20 cellular contexts compared by ENCODE assay signal in genomic region chr2:109419171-109419756, GRCh38.
DNase-seq lines count a peak whose midpoint lies in the region; ATAC-seq and TF ChIP-seq lines count a peak whose summit lies in the region.
"Had no signal": no experiment of that assay in that cellular context is flagged by ENCODE, and none has a peak within 500 bp of the region (broad histone marks: within the 10 kb centered on the region; RNA-seq: fewer than 3 reads in every experiment).

No MANE protein-coding gene starts in this region.

- H3K27me3 ChIP-seq in right atrium auricular region (no peaks in the 10 kb centered on the region), lower lobe of right lung (ENCODE audit: low read depth) (no peaks in the 10 kb centered on the region)
- H3K27me3 ChIP-seq: SJSA1 had no signal

- H3K27ac Mint-ChIP-seq in activated naive CD4-positive, alpha-beta T cell treated with anti-CD3 and anti-CD28 coated beads, Interleukin-2, amount 50 U/mL, for 72 hours: no peak overlapping the region
- H3K27ac Mint-ChIP-seq: CD14-positive monocyte had no signal

- peaks cover 0 to 7% of the 10 kb centered on the region in 2 donors for H3K36me3 Mint-ChIP-seq in activated naive CD4-positive, alpha-beta T cell treated with anti-CD3 and anti-CD28 coated beads, Interleukin-2, amount 50 U/mL, for 72 hours
- H3K36me3 Mint-ChIP-seq: CD14-positive monocyte had no signal

- ATAC-seq in Right ventricle myocardium superior (ENCODE audit: poor library complexity) (no peak), lower lobe of right lung (no peak), GM21529 (IDR thresholded peaks at IDR 0.05; ENCODE audit: unreplicated experiment) (no peak)
- ATAC-seq in activated naive CD4-positive, alpha-beta T cell treated with anti-CD3 and anti-CD28 coated beads, Interleukin-2, amount 50 U/mL, for 72 hours: no peak
- ATAC-seq: HCT116 had no signal

- peak; percentile 21 for DNase-seq in Right ventricle myocardium superior
- DNase-seq in right atrium auricular region (ENCODE audit: low spot score): no peak
- peak; percentile 24 for DNase-seq in lower lobe of right lung
- peak; percentile 77 for DNase-seq in posterior vena cava (ENCODE audit: low spot score)
- DNase-seq in activated naive CD4-positive, alpha-beta T cell treated with anti-CD3 and anti-CD28 coated beads, Interleukin-2, amount 50 U/mL, for 72 hours (ENCODE audit: low spot score in 2 of 2): no peak
- no peak for DNase-seq in DMS79 treated with DMSO at 0.1 percent for 48 hours (lab: John Stamatoyannopoulos, UW)
- DNase-seq: GDM1; GOT3; NCI-H1105; NCI-H146; NCI-H2029; NCI-H226; NCI-H510A treated with DMSO at 0.1 percent for 48 hours; NCI-H748 treated with DMSO at 0.1 percent for 48 hours; NK-92 treated with Interleukin-12 subunit alpha and Interleukin-12 subunit beta, amount 100 ng/mL, for 24 hours had no signal

- H3K27ac ChIP-seq in right atrium auricular region (no peak overlapping the region), lower lobe of right lung (no peak overlapping the region)
- H3K27ac ChIP-seq: KMS-11, SJSA1 had no signal

- H3K9me3 Mint-ChIP-seq in activated naive CD4-positive, alpha-beta T cell treated with anti-CD3 and anti-CD28 coated beads, Interleukin-2, amount 50 U/mL, for 72 hours: no peaks in the 10 kb centered on the region

- H3K36me3 ChIP-seq in right atrium auricular region (no peaks in the 10 kb centered on the region), lower lobe of right lung (no peaks in the 10 kb centered on the region)

- H3K4me3 ChIP-seq in right atrium auricular region (no peak overlapping the region), lower lobe of right lung (no peak overlapping the region)
- H3K4me3 ChIP-seq: SJSA1 had no signal

- no peaks in the 10 kb centered on the region for H3K9me3 ChIP-seq in right atrium auricular region
- no peaks in the 10 kb centered on the region for H3K9me3 ChIP-seq in lower lobe of right lung
- H3K9me3 ChIP-seq: SJSA1 had no signal

- TF ChIP-seq CTCF in right atrium auricular region (IDR thresholded peaks at IDR 0.05) (no peak), lower lobe of right lung (IDR thresholded peaks at IDR 0.05) (no peak)

- intact Hi-C loops in Right ventricle myocardium superior (cut with DNase I): no loop called here
- intact Hi-C loops in lower lobe of right lung (cut with DNase I): no loop called here
- intact Hi-C loops in posterior vena cava (cut with DNase I): no loop called here

- H3K4me1 ChIP-seq in right atrium auricular region (no peaks in the 10 kb centered on the region), lower lobe of right lung (peaks cover 15% of the 10 kb centered on the region)

Comparison
In these comparisons a context has a peak if more than half of its experiments do, and no peak if none do; other contexts are left out.
1. DNase-seq: peak in Right ventricle myocardium superior (single experiment), lower lobe of right lung (single experiment) and posterior vena cava (single experiment); none in right atrium auricular region (single experiment), activated naive CD4-positive, alpha-beta T cell treated with anti-CD3 and anti-CD28 coated beads, Interleukin-2, amount 50 U/mL, for 72 hours (0 of 2) and DMS79 treated with DMSO at 0.1 percent for 48 hours (single experiment).